In genomic region chr9:124551472-124552339, GRCh38 we compare ENCODE assay signal across 9 cellular contexts. TPM values are rescaled to one million over a fixed set of nuclear protein-coding genes. Genes with fewer than 3 reads are reported as not detected.
DNase-seq lines count a peak whose midpoint lies in the region; ATAC-seq and TF ChIP-seq lines count a peak whose summit lies in the region.
"Had no signal": no experiment of that assay in that cellular context is flagged by ENCODE, and none has a peak within 500 bp of the region (broad histone marks: within the 10 kb centered on the region; RNA-seq: fewer than 3 reads in every experiment).

No MANE protein-coding gene starts in this region.

- no peaks in the 10 kb centered on the region for H3K36me3 Mint-ChIP-seq in activated CD4-positive, alpha-beta memory T cell treated with anti-CD3 and anti-CD28 coated beads for 36 hours
- H3K36me3 Mint-ChIP-seq in activated T-helper 2 cell treated with anti-CD3 and anti-CD28 coated beads, Interferon-gamma antibody, Interleukin-2, Interleukin-4, amounts not matched to agents 10 μg/mL and 5 μg/mL and 100 μg/mL, durations not matched to agents 14 hours and 24 hours and 36 hours (ENCODE audit: low read depth) = no peaks in the 10 kb centered on the region

- H3K27me3 ChIP-seq in GM06990 (replicated peaks; ENCODE audit: control insufficient read depth, insufficient read depth, low read length) = no peaks in the 10 kb centered on the region

- ATAC-seq in GM21515 (IDR thresholded peaks at IDR 0.05; ENCODE audit: unreplicated experiment) = no peak

- H3K4me1 Mint-ChIP-seq in activated CD4-positive, alpha-beta memory T cell treated with anti-CD3 and anti-CD28 coated beads for 36 hours (ENCODE audit: low read depth) = no peaks in the 10 kb centered on the region
- H3K4me1 Mint-ChIP-seq in activated T-helper 2 cell treated with anti-CD3 and anti-CD28 coated beads, Interferon-gamma antibody, Interleukin-2, Interleukin-4, amounts not matched to agents 10 μg/mL and 5 μg/mL and 100 μg/mL, durations not matched to agents 14 hours and 24 hours and 36 hours (ENCODE audit: low read depth) = no peaks in the 10 kb centered on the region

- CTCF ChIA-PET in activated CD4-positive, alpha-beta memory T cell treated with anti-CD3 and anti-CD28 coated beads for 36 hours (lab: Charles Lee) = interaction anchor here (0.6 to 2.3 kb wide), 11 partner anchors 10 to 1695 kb away, joined by 3 to 13 read pairs (median 4); no protein-coding TSS in a partner anchor

- no peak overlapping the region for H3K27ac ChIP-seq in 22Rv1

- peaks cover 11% of the 10 kb centered on the region for H3K27me3 Mint-ChIP-seq in activated CD4-positive, alpha-beta memory T cell treated with anti-CD3 and anti-CD28 coated beads for 36 hours
- peaks cover 10% of the 10 kb centered on the region for H3K27me3 Mint-ChIP-seq in activated T-helper 2 cell treated with anti-CD3 and anti-CD28 coated beads, Interferon-gamma antibody, Interleukin-2, Interleukin-4, amounts not matched to agents 10 μg/mL and 5 μg/mL and 100 μg/mL, durations not matched to agents 14 hours and 24 hours and 36 hours (ENCODE audit: low read depth)

- intact Hi-C loops in activated CD4-positive, alpha-beta memory T cell treated with anti-CD3 and anti-CD28 coated beads for 36 hours (cut with micrococcal nuclease) = loop anchor here (2.0 kb wide), 1 partner anchor 161 kb away; no protein-coding TSS in a partner anchor
- intact Hi-C loops in activated T-helper 2 cell treated with anti-CD3 and anti-CD28 coated beads, Interferon-gamma antibody, Interleukin-2, Interleukin-4, amounts not matched to agents 10 μg/mL and 5 μg/mL and 100 μg/mL, durations not matched to agents 14 hours and 24 hours and 36 hours (cut with micrococcal nuclease) = loop anchor here (10.0 kb wide), 1 partner anchor 163 kb away; no protein-coding TSS in a partner anchor

- POLR2A ChIA-PET in activated CD4-positive, alpha-beta memory T cell treated with anti-CD3 and anti-CD28 coated beads for 36 hours (lab: Charles Lee) = no interaction called here

- no peak overlapping the region for H3K27ac Mint-ChIP-seq in activated CD4-positive, alpha-beta memory T cell treated with anti-CD3 and anti-CD28 coated beads for 36 hours
- H3K27ac Mint-ChIP-seq in activated T-helper 2 cell treated with anti-CD3 and anti-CD28 coated beads, Interferon-gamma antibody, Interleukin-2, Interleukin-4, amounts not matched to agents 10 μg/mL and 5 μg/mL and 100 μg/mL, durations not matched to agents 14 hours and 24 hours and 36 hours = no peak overlapping the region

- peak; percentile 87 for TF ChIP-seq CTCF in 22Rv1 (IDR thresholded peaks at IDR 0.05)
- TF ChIP-seq CTCF in GM06990 (IDR thresholded peaks at IDR 0.05; ENCODE audit: insufficient read depth, low read length, poor library complexity, severe bottlenecking) = peak; percentile 48

- no peaks in the 10 kb centered on the region for H3K9me3 Mint-ChIP-seq in activated CD4-positive, alpha-beta memory T cell treated with anti-CD3 and anti-CD28 coated beads for 36 hours
- no peaks in the 10 kb centered on the region for H3K9me3 Mint-ChIP-seq in activated T-helper 2 cell treated with anti-CD3 and anti-CD28 coated beads, Interferon-gamma antibody, Interleukin-2, Interleukin-4, amounts not matched to agents 10 μg/mL and 5 μg/mL and 100 μg/mL, durations not matched to agents 14 hours and 24 hours and 36 hours

- H3K4me3 Mint-ChIP-seq in activated CD4-positive, alpha-beta memory T cell treated with anti-CD3 and anti-CD28 coated beads for 36 hours = no peak overlapping the region
- no peak overlapping the region for H3K4me3 Mint-ChIP-seq in activated T-helper 2 cell treated with anti-CD3 and anti-CD28 coated beads, Interferon-gamma antibody, Interleukin-2, Interleukin-4, amounts not matched to agents 10 μg/mL and 5 μg/mL and 100 μg/mL, durations not matched to agents 14 hours and 24 hours and 36 hours (ENCODE audit: low read depth)

- no peak overlapping the region for H3K4me3 ChIP-seq in GM06990 (replicated peaks; ENCODE audit: low read depth, low read length)

- no peaks in the 10 kb centered on the region; the same call in 1 of the 2 replicates for H3K36me3 ChIP-seq in GM06990 (ENCODE audit: control insufficient read depth, insufficient read depth, low read length)

- no peak for DNase-seq in GM06990 (ENCODE audit: extremely low read depth, insufficient read length)
- peak; percentile 69 for DNase-seq in NAMALWA (ENCODE audit: low spot score)
- peak; percentile 47 for DNase-seq in activated CD4-positive, alpha-beta memory T cell treated with anti-CD3 and anti-CD28 coated beads for 36 hours
- DNase-seq in fibroblast of the conjunctiva (ENCODE audit: low read depth) = peak; percentile 34
- peak; percentile 18 for DNase-seq in occipital lobe (lab: John Stamatoyannopoulos, UW)
- DNase-seq in activated T-helper 2 cell treated with anti-CD3 and anti-CD28 coated beads, Interferon-gamma antibody, Interleukin-2, Interleukin-4, amounts not matched to agents 10 μg/mL and 5 μg/mL and 100 μg/mL, durations not matched to agents 14 hours and 24 hours and 36 hours (ENCODE audit: low spot score) = no peak

RNA-seq across cellular contexts. Expression of gene NR5A1, which starts 44.5 kb away (rescaled TPM):
- total RNA-seq in activated CD4-positive, alpha-beta memory T cell treated with anti-CD3 and anti-CD28 coated beads for 36 hours = not detected
- under 0.01 TPM for total RNA-seq in occipital lobe
- total RNA-seq in activated T-helper 2 cell treated with anti-CD3 and anti-CD28 coated beads, Interferon-gamma antibody, Interleukin-2, Interleukin-4, amounts not matched to agents 10 μg/mL and 5 μg/mL and 100 μg/mL, durations not matched to agents 14 hours and 24 hours and 36 hours = not detected in 2 replicates
- total RNA-seq: mononuclear cell had no signal

Comparison
In these comparisons a context has a peak if more than half of its experiments do, and no peak if none do; other contexts are left out.
1. DNase-seq: peak in NAMALWA (single experiment), activated CD4-positive, alpha-beta memory T cell treated with anti-CD3 and anti-CD28 coated beads for 36 hours (single experiment), fibroblast of the conjunctiva (single experiment) and occipital lobe (single experiment); none in GM06990 (single experiment) and activated T-helper 2 cell treated with anti-CD3 and anti-CD28 coated beads, Interferon-gamma antibody, Interleukin-2, Interleukin-4, amounts not matched to agents 10 μg/mL and 5 μg/mL and 100 μg/mL, durations not matched to agents 14 hours and 24 hours and 36 hours (single experiment).